ENCODE assay signal across 1 cellular context in the genomic region with DNA sequence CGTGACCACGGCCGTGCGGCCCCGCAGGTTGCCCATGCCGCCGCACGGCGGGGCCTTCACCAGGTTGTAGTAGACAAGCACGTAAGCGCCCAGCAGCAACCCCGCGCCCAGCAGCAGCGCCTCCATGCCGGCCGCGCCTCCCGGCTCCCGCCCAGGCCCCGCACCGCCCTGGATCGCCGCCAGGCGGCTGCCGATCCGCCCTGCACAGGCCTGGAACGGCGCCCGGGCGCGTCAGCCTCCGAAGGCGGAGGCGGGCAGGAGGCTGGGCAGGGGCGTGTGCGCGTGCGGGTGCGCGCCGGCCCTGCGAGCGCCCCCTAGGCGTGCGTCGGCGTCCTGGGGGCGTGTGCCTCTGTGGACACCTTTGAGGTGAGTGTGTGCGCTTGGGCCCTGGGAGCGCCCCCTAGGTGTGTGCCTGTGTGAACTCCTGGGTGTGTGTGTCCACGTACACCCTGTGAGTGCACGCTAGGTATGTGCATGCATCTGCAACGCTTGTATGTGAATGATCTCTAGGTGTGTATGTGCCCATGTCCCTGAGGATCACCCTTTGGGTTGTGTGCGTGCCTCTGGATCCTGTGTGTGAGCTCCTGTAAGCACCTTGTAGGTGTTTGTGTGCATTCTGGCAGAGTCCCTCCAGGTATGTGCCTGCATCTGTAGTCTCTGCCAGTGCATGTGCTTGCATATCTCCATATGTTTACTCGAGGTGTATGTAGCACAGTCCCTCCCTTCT.
TF ChIP-seq lines count a peak whose summit lies in the region.

Gene DHRS13, minus strand, starts transcription at position 261 of the 727 bp plus-strand sequence. Its CDS starts 135 bp downstream, at position 126.

TF ChIP-seq in K562, 482 proteins besides CTCF, POLR2A, EP300 and RAD21 (continued from another document and continues in another):
- TF ChIP-seq, protein P1, sequence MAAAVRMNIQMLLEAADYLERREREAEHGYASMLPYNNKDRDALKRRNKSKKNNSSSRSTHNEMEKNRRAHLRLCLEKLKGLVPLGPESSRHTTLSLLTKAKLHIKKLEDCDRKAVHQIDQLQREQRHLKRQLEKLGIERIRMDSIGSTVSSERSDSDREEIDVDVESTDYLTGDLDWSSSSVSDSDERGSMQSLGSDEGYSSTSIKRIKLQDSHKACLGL (CRISPR knock-in tag; IDR thresholded peaks at IDR 0.05; ENCODE audit: borderline replicate concordance, poor library complexity, severe bottlenecking): peak; percentile 53
- TF ChIP-seq MEF2D (tag; conservative IDR thresholded peaks at IDR 0.05; ENCODE audit: low read depth) (no peak), COPS2 (conservative IDR thresholded peaks at IDR 0.05) (no peak), U2AF2 (optimal IDR thresholded peaks at IDR 0.05; ENCODE audit: low read depth, low read length) (no peak), EHMT2 (IDR thresholded peaks at IDR 0.05) (no peak), ZNF384 (IDR thresholded peaks at IDR 0.05; ENCODE audit: low read depth, low read length) (peak; percentile 54; the same call in 1 of the 2 replicates), ZBTB9 (CRISPR knock-in tag; IDR thresholded peaks at IDR 0.05) (peak; percentile 18), SNIP1 (IDR thresholded peaks at IDR 0.05; ENCODE audit: low read depth) (no peak), STAT5A (IDR thresholded peaks at IDR 0.05; ENCODE audit: borderline replicate concordance, low read length) (no peak), ARID2 (IDR thresholded peaks at IDR 0.05) (peak; percentile 96), ZBTB43 (CRISPR knock-in tag; IDR thresholded peaks at IDR 0.05) (peak; percentile 91), SPI1 (IDR thresholded peaks at IDR 0.05; ENCODE audit: borderline replicate concordance, low read depth, low read length) (no peak), ARID1B (IDR thresholded peaks at IDR 0.05) (0 out of 2 replicates have a peak, but pooled peaks have one; percentile 18), ARHGAP35 (IDR thresholded peaks at IDR 0.05; ENCODE audit: partially characterized antibody) (no peak), RBM17 (IDR thresholded peaks at IDR 0.05; ENCODE audit: borderline replicate concordance, low read depth, low read length) (no peak), FOXM1 (IDR thresholded peaks at IDR 0.05; ENCODE audit: low read depth) (no peak), FOXM1 (CRISPR knock-in tag; IDR thresholded peaks at IDR 0.05; ENCODE audit: low read depth) (peak; percentile 78), FOSL1 (tag; conservative IDR thresholded peaks at IDR 0.05) (0 out of 2 replicates have a peak, but pooled peaks have one; percentile 62), CXXC5 (CRISPR knock-in tag; IDR thresholded peaks at IDR 0.05) (peak; percentile 99), HDGF (IDR thresholded peaks at IDR 0.05) (no peak), NFE2L1 (tag; IDR thresholded peaks at IDR 0.05; ENCODE audit: borderline replicate concordance, low read depth) (no peak), ZNF232 (CRISPR knock-in tag; IDR thresholded peaks at IDR 0.05) (0 out of 2 replicates have a peak, but pooled peaks have one; percentile 3), NR0B1 (IDR thresholded peaks at IDR 0.05; ENCODE audit: partially characterized antibody) (no peak), TRIM24 (IDR thresholded peaks at IDR 0.05) (peak in 1 of 2 experiments; percentile 4; a peak in 1 of 4 replicates), EWSR1 (IDR thresholded peaks at IDR 0.05; ENCODE audit: borderline replicate concordance, low read depth, partially characterized antibody) (no peak), MAZ (CRISPR knock-in tag; conservative IDR thresholded peaks at IDR 0.05 in 1 of 2, IDR thresholded peaks at IDR 0.05 in 1 of 2) (peak; percentile 96 to 97), ZNF124 (CRISPR knock-in tag; IDR thresholded peaks at IDR 0.05) (no peak), JUN (IDR thresholded peaks at IDR 0.05; ENCODE audit: borderline replicate concordance, low read depth, low read length) (peak; percentile 89), JUN (CRISPR knock-in tag; IDR thresholded peaks at IDR 0.05; ENCODE audit: borderline replicate concordance) (no peak; the same call in 1 of the 2 replicates), JUNB (CRISPR knock-in tag; conservative IDR thresholded peaks at IDR 0.05) (no peak), TBP (optimal IDR thresholded peaks at IDR 0.05; ENCODE audit: low read depth, low read length) (no peak), E4F1 (CRISPR knock-in tag; IDR thresholded peaks at IDR 0.05; ENCODE audit: borderline replicate concordance) (peak; percentile 63; the same call in 1 of the 2 replicates), TRIM28 (IDR thresholded peaks at IDR 0.05) (no peak; the same call in 1 of the 2 replicates), DDX20 (tag; IDR thresholded peaks at IDR 0.05; ENCODE audit: low read depth) (no peak), XRCC3 (IDR thresholded peaks at IDR 0.05) (no peak), ZNF518B (CRISPR knock-in tag; IDR thresholded peaks at IDR 0.05) (no peak), ZNF24 (IDR thresholded peaks at IDR 0.05) (peak; percentile 85), ZNF277 (CRISPR knock-in tag; IDR thresholded peaks at IDR 0.05; ENCODE audit: borderline replicate concordance) (no peak), ZSCAN29 (IDR thresholded peaks at IDR 0.05) (no peak), ZNF507 (tag; conservative IDR thresholded peaks at IDR 0.05) (no peak)
- TF ChIP-seq, protein P2, sequence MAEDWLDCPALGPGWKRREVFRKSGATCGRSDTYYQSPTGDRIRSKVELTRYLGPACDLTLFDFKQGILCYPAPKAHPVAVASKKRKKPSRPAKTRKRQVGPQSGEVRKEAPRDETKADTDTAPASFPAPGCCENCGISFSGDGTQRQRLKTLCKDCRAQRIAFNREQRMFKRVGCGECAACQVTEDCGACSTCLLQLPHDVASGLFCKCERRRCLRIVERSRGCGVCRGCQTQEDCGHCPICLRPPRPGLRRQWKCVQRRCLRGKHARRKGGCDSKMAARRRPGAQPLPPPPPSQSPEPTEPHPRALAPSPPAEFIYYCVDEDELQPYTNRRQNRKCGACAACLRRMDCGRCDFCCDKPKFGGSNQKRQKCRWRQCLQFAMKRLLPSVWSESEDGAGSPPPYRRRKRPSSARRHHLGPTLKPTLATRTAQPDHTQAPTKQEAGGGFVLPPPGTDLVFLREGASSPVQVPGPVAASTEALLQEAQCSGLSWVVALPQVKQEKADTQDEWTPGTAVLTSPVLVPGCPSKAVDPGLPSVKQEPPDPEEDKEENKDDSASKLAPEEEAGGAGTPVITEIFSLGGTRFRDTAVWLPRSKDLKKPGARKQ (CRISPR knock-in tag; IDR thresholded peaks at IDR 0.05): no peak
- TF ChIP-seq, protein P3, sequence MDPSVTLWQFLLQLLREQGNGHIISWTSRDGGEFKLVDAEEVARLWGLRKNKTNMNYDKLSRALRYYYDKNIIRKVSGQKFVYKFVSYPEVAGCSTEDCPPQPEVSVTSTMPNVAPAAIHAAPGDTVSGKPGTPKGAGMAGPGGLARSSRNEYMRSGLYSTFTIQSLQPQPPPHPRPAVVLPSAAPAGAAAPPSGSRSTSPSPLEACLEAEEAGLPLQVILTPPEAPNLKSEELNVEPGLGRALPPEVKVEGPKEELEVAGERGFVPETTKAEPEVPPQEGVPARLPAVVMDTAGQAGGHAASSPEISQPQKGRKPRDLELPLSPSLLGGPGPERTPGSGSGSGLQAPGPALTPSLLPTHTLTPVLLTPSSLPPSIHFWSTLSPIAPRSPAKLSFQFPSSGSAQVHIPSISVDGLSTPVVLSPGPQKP (CRISPR knock-in tag; IDR thresholded peaks at IDR 0.05): no peak
- TF ChIP-seq, protein P4, sequence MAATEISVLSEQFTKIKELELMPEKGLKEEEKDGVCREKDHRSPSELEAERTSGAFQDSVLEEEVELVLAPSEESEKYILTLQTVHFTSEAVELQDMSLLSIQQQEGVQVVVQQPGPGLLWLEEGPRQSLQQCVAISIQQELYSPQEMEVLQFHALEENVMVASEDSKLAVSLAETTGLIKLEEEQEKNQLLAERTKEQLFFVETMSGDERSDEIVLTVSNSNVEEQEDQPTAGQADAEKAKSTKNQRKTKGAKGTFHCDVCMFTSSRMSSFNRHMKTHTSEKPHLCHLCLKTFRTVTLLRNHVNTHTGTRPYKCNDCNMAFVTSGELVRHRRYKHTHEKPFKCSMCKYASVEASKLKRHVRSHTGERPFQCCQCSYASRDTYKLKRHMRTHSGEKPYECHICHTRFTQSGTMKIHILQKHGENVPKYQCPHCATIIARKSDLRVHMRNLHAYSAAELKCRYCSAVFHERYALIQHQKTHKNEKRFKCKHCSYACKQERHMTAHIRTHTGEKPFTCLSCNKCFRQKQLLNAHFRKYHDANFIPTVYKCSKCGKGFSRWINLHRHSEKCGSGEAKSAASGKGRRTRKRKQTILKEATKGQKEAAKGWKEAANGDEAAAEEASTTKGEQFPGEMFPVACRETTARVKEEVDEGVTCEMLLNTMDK (IDR thresholded peaks at IDR 0.05; ENCODE audit: borderline replicate concordance, insufficient read depth, low read depth, low read length, poor library complexity, severe bottlenecking): peak; percentile 98
